Comparison of ENCODE assay signal across 13 cellular contexts in genomic region chr9:133046900-133047295, GRCh38.
"Had no signal": no experiment of that assay in that cellular context is flagged by ENCODE, and none has a peak within 500 bp of the region (broad histone marks: within the 10 kb centered on the region; RNA-seq: fewer than 3 reads in every experiment).

No MANE protein-coding gene starts in this region.

- H3K27me3 Mint-ChIP-seq: naive thymus-derived CD4-positive, alpha-beta T cell had no signal

- H3K4me3 Mint-ChIP-seq: naive thymus-derived CD4-positive, alpha-beta T cell had no signal

- ATAC-seq: heart right ventricle; naive thymus-derived CD4-positive, alpha-beta T cell; right cardiac atrium had no signal

- DNase-seq: effector CD8-positive, alpha-beta T cell; foreskin melanocyte; heart right ventricle; kidney glomerular epithelial cell; mammary epithelial cell; naive thymus-derived CD4-positive, alpha-beta T cell; small intestine; stimulated activated CD4-positive, alpha-beta T cell treated with anti-CD3 and anti-CD28 coated beads, Interleukin-12 subunit alpha, Interleukin-12 subunit beta, amount 100 ng/mL, for 4 hours; stimulated activated naive CD4-positive, alpha-beta T cell treated with Interleukin-2 at 50 U/mL for 16 hours; thyroid gland; upper lobe of left lung; uterus had no signal

- H3K9me3 Mint-ChIP-seq: naive thymus-derived CD4-positive, alpha-beta T cell had no signal
